Comparison of ENCODE assay signal across 12 cellular contexts in the genomic region with DNA sequence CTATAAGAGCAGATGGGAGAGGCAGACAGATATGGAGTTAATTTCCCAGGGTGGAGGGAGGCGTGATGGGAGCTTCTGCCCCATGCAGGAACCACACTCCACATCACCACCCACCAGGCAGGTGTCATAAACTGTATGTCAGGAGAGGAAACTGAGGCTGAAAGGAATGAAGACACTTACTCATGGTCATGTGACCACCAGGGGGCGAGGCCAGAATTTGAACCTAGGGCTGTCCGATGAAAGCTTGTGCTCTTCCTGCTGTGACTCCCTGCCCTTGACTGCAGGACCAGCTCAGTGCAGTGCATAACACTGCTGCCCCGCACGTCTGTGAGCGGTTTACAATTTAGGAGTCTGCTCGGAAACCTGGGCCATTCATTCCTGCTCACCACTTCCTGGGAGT. TPM values are rescaled to one million over a fixed set of nuclear protein-coding genes. Genes with fewer than 3 reads are reported as not detected.
DNase-seq lines count a peak whose midpoint lies in the region; ATAC-seq and TF ChIP-seq lines count a peak whose summit lies in the region.
"Had no signal": no experiment of that assay in that cellular context is flagged by ENCODE, and none has a peak within 500 bp of the region (broad histone marks: within the 10 kb centered on the region; RNA-seq: fewer than 3 reads in every experiment).

No MANE protein-coding gene starts in this region.

- H3K27ac ChIP-seq in Panc1 (ENCODE audit: low read length) = no peak overlapping the region
- no peak overlapping the region for H3K27ac ChIP-seq in neuronal stem cell (replicated peaks; ENCODE audit: low read length)
- no peak overlapping the region for H3K27ac ChIP-seq in coronary artery
- H3K27ac ChIP-seq: dorsolateral prefrontal cortex, sigmoid colon had no signal

- no peak for DNase-seq in Panc1 (ENCODE audit: low read depth, low spot score)
- DNase-seq in activated effector memory CD4-positive, alpha-beta T cell treated with anti-CD3 and anti-CD28 coated beads, Interleukin-2, amount 50 U/mL, for 16 hours = peak; percentile 70
- no peak for DNase-seq in neuronal stem cell (ENCODE audit: low spot score)
- no peak for DNase-seq in NCI-H1092 (lab: John Stamatoyannopoulos, UW)
- DNase-seq in coronary artery (ENCODE audit: low spot score) = no peak
- no peak for DNase-seq in AG08395 (ENCODE audit: low spot score)
- DNase-seq: DMS53, dorsolateral prefrontal cortex, NCI-H187, OCI-M1, sigmoid colon had no signal

- peak overlapping the region; percentile 10 for H3K9ac ChIP-seq in neuronal stem cell (ENCODE audit: low read depth, low read length, poor library complexity)

- H3K4me2 ChIP-seq in neuronal stem cell (ENCODE audit: insufficient read depth, low read length, poor library complexity, severe bottlenecking) = no peak overlapping the region

- H3K27me3 ChIP-seq in Panc1 (ENCODE audit: control insufficient read depth, insufficient read depth, low read length) (no peaks in the 10 kb centered on the region), neuronal stem cell (ENCODE audit: control insufficient read depth in 3 of 3, insufficient read depth in 3 of 3, low read depth in 1 of 3, low read length in 3 of 3) (no peaks in the 10 kb centered on the region)
- H3K27me3 ChIP-seq: dorsolateral prefrontal cortex, sigmoid colon had no signal

- H4K91ac ChIP-seq in neuronal stem cell (ENCODE audit: low read depth, low read length, poor library complexity) = no peak overlapping the region

- TF ChIP-seq CTCF in GM12874 (IDR thresholded peaks at IDR 0.05; ENCODE audit: insufficient read depth, low read depth, low read length) (peak; percentile 13; the same call in 1 of the 2 replicates), Panc1 (IDR thresholded peaks at IDR 0.05) (no peak; the same call in 1 of the 2 replicates), coronary artery (IDR thresholded peaks at IDR 0.05) (no peak)

- H3K4me1 ChIP-seq in Panc1 (ENCODE audit: control insufficient read depth, insufficient read depth, low read length) (no peaks in the 10 kb centered on the region), neuronal stem cell (ENCODE audit: control insufficient read depth in 2 of 2, insufficient read depth in 1 of 2, low read depth in 1 of 2, low read length in 2 of 2) (no peaks in the 10 kb centered on the region)
- H3K4me1 ChIP-seq: sigmoid colon had no signal

- in situ Hi-C loops in Panc1 (cut with HindIII; ENCODE audit: low pct_unique_long_range_greater_than_20kb, low sequenced_read_pairs) = no loop called here

- no peaks in the 10 kb centered on the region for H3K79me1 ChIP-seq in neuronal stem cell (ENCODE audit: low read depth, low read length)

- H2BK120ac ChIP-seq in neuronal stem cell (ENCODE audit: low read depth, low read length) = no peak overlapping the region

- no peak overlapping the region for H2BK15ac ChIP-seq in neuronal stem cell (ENCODE audit: low read length)

- H3K36me3 ChIP-seq in Panc1 (ENCODE audit: control insufficient read depth, insufficient read depth, low read length) (no peaks in the 10 kb centered on the region), neuronal stem cell (replicated peaks in 1 of 2; ENCODE audit: control insufficient read depth in 2 of 2, insufficient read depth in 2 of 2, low read length in 2 of 2) (peaks cover 44 to 99% of the 10 kb centered on the region in 2 donors)

- H3K14ac ChIP-seq in neuronal stem cell (ENCODE audit: low read length) = no peak overlapping the region

- POLR2A ChIA-PET in Panc1 (lab: Charles Lee) = interaction anchor here (0.7 kb wide), 1 partner anchor 783 kb away, joined by 3 read pairs; no protein-coding TSS in a partner anchor

- H3K9me3 ChIP-seq in Panc1 (ENCODE audit: control insufficient read depth, insufficient read depth, low read depth, low read length) = no peaks in the 10 kb centered on the region
- no peaks in the 10 kb centered on the region for H3K9me3 ChIP-seq in neuronal stem cell (replicated peaks in 1 of 2; ENCODE audit: control insufficient read depth in 2 of 2, insufficient read depth in 1 of 2, low read depth in 1 of 2, low read length in 2 of 2)
- H3K9me3 ChIP-seq: sigmoid colon had no signal

- ATAC-seq in Panc1 = 0 out of 2 replicates have a peak, but pooled peaks have one; percentile 34

- peak overlapping the region; percentile 26 for H3K23ac ChIP-seq in neuronal stem cell (ENCODE audit: low read depth, low read length, poor library complexity)

- no peak overlapping the region for H2BK12ac ChIP-seq in neuronal stem cell (ENCODE audit: low read length)

- no peak overlapping the region for H2AK5ac ChIP-seq in neuronal stem cell (ENCODE audit: low read depth, low read length)

- BruUV-seq in Panc1 (replicated peaks; lab: Mats Ljungman, UMichigan) = no TSS peak

- CTCF ChIA-PET in Panc1 (lab: Charles Lee) = interaction anchor here (1.8 kb wide), 1 partner anchor 61 kb away, joined by 5 read pairs; no protein-coding TSS in a partner anchor

- H4K8ac ChIP-seq in neuronal stem cell (ENCODE audit: low read depth, low read length) = no peak overlapping the region

- no peak overlapping the region for H3K18ac ChIP-seq in neuronal stem cell (ENCODE audit: low read length)

- no peak overlapping the region for H2BK5ac ChIP-seq in neuronal stem cell (ENCODE audit: low read length)

- WGBS in neuronal stem cell (ENCODE audit: extremely low coverage in 2 of 2, insufficient read length in 2 of 2, insufficient replicate concordance in 1 of 2), 2 donors = no CpG with 5 or more reads among the region's 7 CpGs

- no peak overlapping the region for H3K4me3 ChIP-seq in Panc1 (ENCODE audit: low read depth in 2 of 2, low read length in 2 of 2)
- no peak overlapping the region for H3K4me3 ChIP-seq in neuronal stem cell (ENCODE audit: low read length in 2 of 2)
- H3K4me3 ChIP-seq in coronary artery = no peak overlapping the region
- H3K4me3 ChIP-seq: dorsolateral prefrontal cortex, sigmoid colon had no signal

- no peak overlapping the region for H2AFZ ChIP-seq in neuronal stem cell (ENCODE audit: low read length)

- intact Hi-C loops in Panc1 (cut with micrococcal nuclease; ENCODE audit: unreplicated experiment) = no loop called here

- no peak overlapping the region for H3K4ac ChIP-seq in neuronal stem cell (ENCODE audit: low read length)

RNA-seq across cellular contexts. Expression of a gene that starts 28.8 kb away (rescaled TPM):
- total RNA-seq in Panc1 (2021; ENCODE audit: unreplicated experiment) = 36.8 TPM
- polyA plus RNA-seq in Panc1 (2012; ENCODE audit: insufficient read length) = 39.2 TPM
- polyA plus RNA-seq in neuronal stem cell (2013, experiment 1 of 2) = 35.4 TPM
- polyA plus RNA-seq in neuronal stem cell (2013, experiment 2 of 2) = 35.8 TPM
